Comparison of ENCODE assay signal across 9 cellular contexts in the genomic region with DNA sequence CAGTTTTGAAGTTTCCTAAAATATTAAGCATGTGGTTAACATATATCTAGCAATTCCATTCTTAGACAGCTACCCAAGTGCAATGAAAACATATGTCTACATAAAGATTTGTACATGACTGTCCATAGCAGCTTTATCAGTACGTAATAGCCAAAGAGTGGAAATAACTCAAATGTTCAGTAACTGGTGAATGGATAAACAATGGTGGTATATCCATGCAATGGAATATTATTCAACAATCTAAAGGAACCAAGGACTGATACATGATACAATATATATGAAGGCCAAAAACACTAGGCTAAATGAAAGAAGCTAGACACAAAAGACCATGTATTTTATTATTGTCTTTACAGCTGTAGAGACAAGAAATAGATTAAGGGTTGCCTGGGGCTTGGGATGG.
"Had no signal": no experiment of that assay in that cellular context is flagged by ENCODE, and none has a peak within 500 bp of the region (broad histone marks: within the 10 kb centered on the region; RNA-seq: fewer than 3 reads in every experiment).

No MANE protein-coding gene starts in this region.

- ATAC-seq: GM23338, HCT116 had no signal

- H3K4me2 ChIP-seq: GM23338 had no signal

- H3K4me1 ChIP-seq: HAP-1 had no signal

- H3K36me3 ChIP-seq: HAP-1 had no signal

- H2AFZ ChIP-seq: GM23248, GM23338 had no signal

- H3K4me3 ChIP-seq: GM23248, GM23338, HAP-1 had no signal

- DNase-seq: GM23248, GOT3, H7, H9, HCEC 1CT, HFFc6 had no signal

- H3K9ac ChIP-seq: GM23248 had no signal

- H3K27ac ChIP-seq: GM23248 had no signal

- H3K9me3 ChIP-seq: HAP-1 had no signal
